ENCODE assay signal across 8 cellular contexts in genomic region chr22:43142881-43143562, GRCh38. TPM values are rescaled to one million over a fixed set of nuclear protein-coding genes. Genes with fewer than 3 reads are reported as not detected.
DNase-seq lines count a peak whose midpoint lies in the region; ATAC-seq and TF ChIP-seq lines count a peak whose summit lies in the region.

Gene MCAT (minus strand): TSS chr22:43143398. CDS start chr22:43143348, 50 bp downstream.

- H3K4me3 ChIP-seq in AG04450 (ENCODE audit: low read depth, low read length) (peak within 1 kb of the TSS; percentile 88), liver (ENCODE audit: low read depth in 1 of 3, low read length in 3 of 3) (peak within 1 kb of the TSS; percentile 85 to 93 (median 87))

- H3K36me3 ChIP-seq in liver (ENCODE audit: control insufficient read depth in 4 of 4, insufficient read depth in 3 of 4, low read depth in 1 of 4, low read length in 3 of 4): peaks cover 0 to 14% (median 9%) of the 10 kb centered on the region in 4 donors

- peak; percentile 66 for TF ChIP-seq POLR2A in GM18951 (IDR thresholded peaks at IDR 0.05; ENCODE audit: extremely low read depth, insufficient read depth, insufficient read length)

- DNase-seq in AG04450 (ENCODE audit: low read depth, low spot score) (peak; percentile 13), NCI-H748 (lab: John Stamatoyannopoulos, UW; ENCODE audit: unreplicated experiment) (peak; percentile 91), dermis blood vessel endothelial cell (peak; percentile 49)
- peak; percentile 66 to 68 for DNase-seq in activated CD4-positive, alpha-beta T cell treated with anti-CD3 and anti-CD28 coated beads, Interleukin-2, amount 50 U/mL, for 4 hours
- DNase-seq in stimulated activated CD4-positive, alpha-beta T cell treated with anti-CD3 and anti-CD28 coated beads, Interleukin-2, amount 100 ng/mL, for 48 hours: peak; percentile 78 to 80

- peaks cover 4 to 13% (median 7%) of the 10 kb centered on the region in 4 donors for H3K4me1 ChIP-seq in liver (ENCODE audit: control insufficient read depth in 4 of 4, insufficient read depth in 4 of 4, low read length in 3 of 4)

- WGBS in liver: under 1% methylated on average over 83 of the region's 83 CpGs

- TF ChIP-seq CTCF in AG04450 (IDR thresholded peaks at IDR 0.05; ENCODE audit: low read depth, low read length): no peak
- no peak for TF ChIP-seq CTCF in liver (IDR thresholded peaks at IDR 0.05; ENCODE audit: low read depth, low read length, missing input control)

- POLR2A ChIA-PET in AG04450 (lab: Yijun Ruan, JAX): interaction anchor here (1.2 kb wide), 1 partner anchor 14 kb away, joined by 3 read pairs; no protein-coding TSS in a partner anchor

- no peaks in the 10 kb centered on the region for H3K9me3 ChIP-seq in AG04450 (ENCODE audit: control insufficient read depth, insufficient read depth, low read length)
- H3K9me3 ChIP-seq in liver (ENCODE audit: control insufficient read depth in 4 of 4, low read length in 3 of 4): no peaks in the 10 kb centered on the region

- H3K27me3 ChIP-seq in AG04450 (ENCODE audit: control insufficient read depth, insufficient read depth, low read length) (no peaks in the 10 kb centered on the region), liver (ENCODE audit: control insufficient read depth in 4 of 4, insufficient read depth in 4 of 4, low read length in 3 of 4) (no peaks in the 10 kb centered on the region)

- peak; percentile 85 for ATAC-seq in HG03280 (IDR thresholded peaks at IDR 0.05; ENCODE audit: unreplicated experiment)

- in situ Hi-C loops in GM18951 (cut with MboI; ENCODE audit: low sequenced_read_pairs, unreplicated experiment): no loop called here

- CTCF ChIA-PET in AG04450 (lab: Charles Lee): no interaction called here

- H3K27ac ChIP-seq in AG04450 (ENCODE audit: low read depth, low read length): no peak within 1 kb of the TSS
- H3K27ac ChIP-seq in liver (ENCODE audit: low read depth in 1 of 2, low read length in 2 of 2): peak within 1 kb of the TSS; percentile 15 to 79

- peak in 1 of 2 donors; percentile 10 for TF ChIP-seq RAD21 in liver (IDR thresholded peaks at IDR 0.05)

- peak within 1 kb of the TSS in 1 of 2 donors; percentile 56 for H3K9ac ChIP-seq in liver (ENCODE audit: low read depth in 1 of 2, low read length in 2 of 2)

TF ChIP-seq in liver, 16 proteins besides CTCF, POLR2A, EP300 and RAD21:
- TF ChIP-seq YY1 (IDR thresholded peaks at IDR 0.05) (peak; percentile 47), JUND (IDR thresholded peaks at IDR 0.05) (no peak), GABPA (IDR thresholded peaks at IDR 0.05 in 1 of 2, conservative IDR thresholded peaks at IDR 0.05 in 1 of 2) (peak; percentile 80 to 93), EGR1 (IDR thresholded peaks at IDR 0.05; ENCODE audit: low read depth in 2 of 2) (no peak), MAX (IDR thresholded peaks at IDR 0.05) (peak; percentile 44), SP1 (IDR thresholded peaks at IDR 0.05) (peak; percentile 19), NR2F2 (IDR thresholded peaks at IDR 0.05) (peak; percentile 43), FOXA2 (IDR thresholded peaks at IDR 0.05) (no peak), ATF3 (IDR thresholded peaks at IDR 0.05) (no peak)

RNA-seq across cellular contexts. Expression of gene MCAT, which starts in this region (rescaled TPM):
- polyA plus RNA-seq in AG04450 (2011; rRNA removed) (10.5 and 12.0 TPM in 2 replicates), liver (10 to 100 TPM; 15.5 to 22.6 TPM)
- 5.6 and 8.1 TPM in 2 replicates for polyA minus RNA-seq in AG04450 (2011; rRNA and poly(A)+ RNA removed)
- total RNA-seq in dermis blood vessel endothelial cell (11.7 and 14.8 TPM in 2 replicates), liver (10 to 100 TPM in 1 of 2 donors, 1 to 10 TPM in 1; 8.3 to 14.0 TPM)

Comparison
In these comparisons a context has a peak if more than half of its experiments do, and no peak if none do; other contexts are left out.
1. DNase-seq: peak in every context shown above with its lines; median percentile 91 in NCI-H748; 79 in stimulated activated CD4-positive, alpha-beta T cell treated with anti-CD3 and anti-CD28 coated beads, Interleukin-2, amount 100 ng/mL, for 48 hours; 67 in activated CD4-positive, alpha-beta T cell treated with anti-CD3 and anti-CD28 coated beads, Interleukin-2, amount 50 U/mL, for 4 hours; 49 in dermis blood vessel endothelial cell; 13 in AG04450.